In genomic region chr1:160645386-160646063, GRCh38 we compare ENCODE assay signal across 17 cellular contexts. TPM values are rescaled to one million over a fixed set of nuclear protein-coding genes. Genes with fewer than 3 reads are reported as not detected.
DNase-seq lines count a peak whose midpoint lies in the region; ATAC-seq and TF ChIP-seq lines count a peak whose summit lies in the region.
"Had no signal": no experiment of that assay in that cellular context is flagged by ENCODE, and none has a peak within 500 bp of the region (broad histone marks: within the 10 kb centered on the region; RNA-seq: fewer than 3 reads in every experiment).

No MANE protein-coding gene starts in this region.

- no peaks in the 10 kb centered on the region for H3K27me3 ChIP-seq in BLaER1 treated with 17β-estradiol and CSF1 and Interleukin-3, amounts not matched to agents 10 nM and 100 nM
- H3K27me3 ChIP-seq in mucosa of rectum (ENCODE audit: control insufficient read depth in 2 of 2, insufficient read depth in 2 of 2, low read length in 2 of 2): no peaks in the 10 kb centered on the region
- H3K27me3 ChIP-seq: adrenal gland had no signal

- peaks cover 77 to 100% (median 98%) of the 10 kb centered on the region in 10 experiments for H3K4me1 ChIP-seq in BLaER1 treated with 17β-estradiol and CSF1 and Interleukin-3, amounts not matched to agents 10 nM and 100 nM
- H3K4me1 ChIP-seq in mucosa of rectum (ENCODE audit: control insufficient read depth in 2 of 2, insufficient read depth in 2 of 2, low read length in 2 of 2): peaks cover 0 to 4% of the 10 kb centered on the region in 2 donors
- H3K4me1 ChIP-seq: adrenal gland had no signal

- peak; percentile 57 for TF ChIP-seq POLR2A in GM18505 (IDR thresholded peaks at IDR 0.05; ENCODE audit: borderline replicate concordance, extremely low read depth, insufficient read depth, insufficient read length)

- peaks cover 63 to 77% of the 10 kb centered on the region in 2 donors for H3K36me3 Mint-ChIP-seq in activated naive CD4-positive, alpha-beta T cell treated with anti-CD3 and anti-CD28 coated beads, Interleukin-2, amount 50 U/mL, for 72 hours

- peak overlapping the region; percentile 52 to 86 (median 61) for H3K4me3 ChIP-seq in BLaER1 treated with 17β-estradiol and CSF1 and Interleukin-3, amounts not matched to agents 10 nM and 100 nM
- H3K4me3 ChIP-seq in mucosa of rectum (ENCODE audit: low read length in 2 of 2): peak overlapping the region; percentile 44 to 72
- H3K4me3 ChIP-seq: adrenal gland had no signal

- ATAC-seq in GM18505 (IDR thresholded peaks at IDR 0.05; ENCODE audit: unreplicated experiment): no peak
- peak in 1 of 2 donors; percentile 6 for ATAC-seq in activated naive CD4-positive, alpha-beta T cell treated with anti-CD3 and anti-CD28 coated beads, Interleukin-2, amount 50 U/mL, for 72 hours
- ATAC-seq in HG02970 (IDR thresholded peaks at IDR 0.05; ENCODE audit: low FRiP score, unreplicated experiment): no peak

- no peak for DNase-seq in activated naive CD4-positive, alpha-beta T cell treated with anti-CD3 and anti-CD28 coated beads, Interleukin-2, amount 50 U/mL, for 72 hours (ENCODE audit: low spot score in 2 of 2)
- no peak for DNase-seq in DMS53 (lab: John Stamatoyannopoulos, UW)
- no peak for DNase-seq in stimulated activated CD4-positive, alpha-beta T cell treated with anti-CD3 and anti-CD28 coated beads, Interleukin-12 subunit alpha, Interleukin-12 subunit beta, amount 100 ng/mL, for 4 hours
- no peak for DNase-seq in GOT3 (lab: John Stamatoyannopoulos, UW)
- DNase-seq: adrenal gland, dermis blood vessel endothelial cell, H7, NCI-H1417, NCI-H524 treated with DMSO at 0.1 percent for 48 hours, nucleus accumbens, SHP77 treated with DMSO at 0.1 percent for 48 hours had no signal

- H4K20me1 ChIP-seq in BLaER1 treated with 17β-estradiol and CSF1 and Interleukin-3, amounts not matched to agents 10 nM and 100 nM: no peaks in the 10 kb centered on the region

- peak overlapping the region; percentile 45 to 79 (median 74); a peak in 21 of 22 replicates for H3K27ac ChIP-seq in BLaER1 treated with 17β-estradiol and CSF1 and Interleukin-3, amounts not matched to agents 10 nM and 100 nM
- H3K27ac ChIP-seq in mucosa of rectum (ENCODE audit: low read depth in 2 of 2, low read length in 2 of 2): peak overlapping the region; percentile 9 to 62
- H3K27ac ChIP-seq: adrenal gland, C4-2B had no signal

- H3K27ac Mint-ChIP-seq in activated naive CD4-positive, alpha-beta T cell treated with anti-CD3 and anti-CD28 coated beads, Interleukin-2, amount 50 U/mL, for 72 hours: peak overlapping the region; percentile 95 to 97

- H3K9me3 Mint-ChIP-seq in activated naive CD4-positive, alpha-beta T cell treated with anti-CD3 and anti-CD28 coated beads, Interleukin-2, amount 50 U/mL, for 72 hours: no peaks in the 10 kb centered on the region

- H3K9me3 ChIP-seq in BLaER1 treated with 17β-estradiol and CSF1 and Interleukin-3, amounts not matched to agents 10 nM and 100 nM (replicated peaks in 1 of 11): peaks cover 0 to 4% (median 0%) of the 10 kb centered on the region in 11 experiments; a peak in 4 of 22 replicates
- no peaks in the 10 kb centered on the region for H3K9me3 ChIP-seq in mucosa of rectum (ENCODE audit: control insufficient read depth in 2 of 2, low read length in 2 of 2)
- H3K9me3 ChIP-seq: adrenal gland had no signal

- peak overlapping the region; percentile 50 to 84 (median 72); a peak in 21 of 22 replicates for H3K9ac ChIP-seq in BLaER1 treated with 17β-estradiol and CSF1 and Interleukin-3, amounts not matched to agents 10 nM and 100 nM
- H3K9ac ChIP-seq in mucosa of rectum (ENCODE audit: low read depth in 1 of 2, low read length in 2 of 2): peak overlapping the region; percentile 21 to 49

- peaks cover 0 to 27% (median 0%) of the 10 kb centered on the region in 11 experiments; a peak in 2 of 22 replicates for H3K36me3 ChIP-seq in BLaER1 treated with 17β-estradiol and CSF1 and Interleukin-3, amounts not matched to agents 10 nM and 100 nM
- no peaks in the 10 kb centered on the region for H3K36me3 ChIP-seq in mucosa of rectum (ENCODE audit: control insufficient read depth in 2 of 2, insufficient read depth in 2 of 2, low read length in 2 of 2)
- H3K36me3 ChIP-seq: adrenal gland had no signal

- peak overlapping the region; percentile 88 to 98 (median 94) for H3K4me2 ChIP-seq in BLaER1 treated with 17β-estradiol and CSF1 and Interleukin-3, amounts not matched to agents 10 nM and 100 nM

RNA-seq across cellular contexts. Expression of gene SLAMF1, which starts 1.3 kb away (rescaled TPM):
- 10 to 100 TPM; 84.3 to 96.3 TPM for total RNA-seq in activated naive CD4-positive, alpha-beta T cell treated with anti-CD3 and anti-CD28 coated beads, Interleukin-2, amount 50 U/mL, for 72 hours
- total RNA-seq: dermis blood vessel endothelial cell, frontal cortex, H7 had no signal
